In the genomic region with DNA sequence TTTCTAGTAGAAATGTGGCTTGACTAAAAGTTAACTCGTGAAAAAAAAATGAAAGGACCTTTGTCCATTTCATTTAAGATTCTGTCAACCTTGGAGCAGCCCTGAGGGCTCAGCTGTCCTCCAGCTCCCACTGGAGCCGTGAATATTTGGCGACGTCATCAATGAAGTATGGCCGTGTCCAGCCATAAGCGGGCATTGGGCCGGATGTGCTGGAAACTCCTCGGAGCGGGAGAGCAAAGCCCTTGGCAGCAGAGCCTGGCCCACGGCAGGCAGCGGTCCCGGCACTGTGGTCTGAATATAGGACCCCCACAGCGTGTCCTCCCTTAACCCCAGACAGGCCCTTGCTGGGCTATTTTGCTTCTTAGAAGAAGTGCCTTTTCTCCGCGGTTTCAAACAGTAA, we compare ENCODE assay signal across 20 cellular contexts. TPM values are rescaled to one million over a fixed set of nuclear protein-coding genes. Genes with fewer than 3 reads are reported as not detected.
DNase-seq lines count a peak whose midpoint lies in the region; ATAC-seq and TF ChIP-seq lines count a peak whose summit lies in the region.
"Had no signal": no experiment of that assay in that cellular context is flagged by ENCODE, and none has a peak within 500 bp of the region (broad histone marks: within the 10 kb centered on the region; RNA-seq: fewer than 3 reads in every experiment).

No MANE protein-coding gene starts in this region.

- no peaks in the 10 kb centered on the region for H3K9me3 Mint-ChIP-seq in nephron progenitor cell
- H3K9me3 Mint-ChIP-seq: activated B cell treated with CpG ODN at 0.5 μM for 24 hours; activated T-helper 17 cell treated with anti-CD3 and anti-CD28 coated beads, Interleukin-2, amount 50 U/mL, for 72 hours; stimulated activated naive CD8-positive, alpha-beta T cell treated with anti-CD3 and anti-CD28 coated beads, Interleukin-15, Interleukin-2, amounts not matched to agents 100 ng/mL and 50 ng/mL, for 24 hours had no signal

- H3K4me1 Mint-ChIP-seq in nephron progenitor cell: peaks cover 6% of the 10 kb centered on the region
- H3K4me1 Mint-ChIP-seq: activated B cell treated with CpG ODN at 0.5 μM for 24 hours; activated T-helper 17 cell treated with anti-CD3 and anti-CD28 coated beads, Interleukin-2, amount 50 U/mL, for 72 hours had no signal

- DNase-seq in AG08396 (ENCODE audit: low spot score) (peak; percentile 68), SK-MEL-5 (ENCODE audit: low read depth, low spot score) (peak; percentile 15), cardiac septum (ENCODE audit: low spot score) (peak; percentile 72), nephron progenitor cell (peak; percentile 8), NCI-H69 (lab: John Stamatoyannopoulos, UW) (no peak), NAMALWA (ENCODE audit: low spot score) (no peak), NCI-H226 (no peak)
- DNase-seq: activated B cell treated with CpG ODN at 0.5 μM for 24 hours; activated CD8-positive, alpha-beta memory T cell treated with anti-CD3 and anti-CD28 coated beads for 24 hours; glutamatergic neuron; KBM-7; NCI-H1436; SHP77 treated with DMSO at 0.1 percent for 48 hours; stimulated activated CD4-positive, alpha-beta T cell treated with anti-CD3 and anti-CD28 coated beads, Interleukin-12 subunit alpha, Interleukin-12 subunit beta, amount 100 ng/mL, for 4 hours had no signal

- H3K36me3 Mint-ChIP-seq in nephron progenitor cell (ENCODE audit: low read depth): no peaks in the 10 kb centered on the region

- H3K27me3 Mint-ChIP-seq in nephron progenitor cell (ENCODE audit: low read depth, poor library complexity): peaks cover 26% of the 10 kb centered on the region
- H3K27me3 Mint-ChIP-seq: activated B cell treated with CpG ODN at 0.5 μM for 24 hours; activated T-helper 17 cell treated with anti-CD3 and anti-CD28 coated beads, Interleukin-2, amount 50 U/mL, for 72 hours; stimulated activated naive CD8-positive, alpha-beta T cell treated with anti-CD3 and anti-CD28 coated beads, Interleukin-15, Interleukin-2, amounts not matched to agents 100 ng/mL and 50 ng/mL, for 24 hours had no signal

- no peak overlapping the region for H3K4me3 Mint-ChIP-seq in nephron progenitor cell
- H3K4me3 Mint-ChIP-seq: activated B cell treated with CpG ODN at 0.5 μM for 24 hours; activated T-helper 17 cell treated with anti-CD3 and anti-CD28 coated beads, Interleukin-2, amount 50 U/mL, for 72 hours; stimulated activated naive CD8-positive, alpha-beta T cell treated with anti-CD3 and anti-CD28 coated beads, Interleukin-15, Interleukin-2, amounts not matched to agents 100 ng/mL and 50 ng/mL, for 24 hours; T-helper 17 cell had no signal

- in situ Hi-C loops in SK-MEL-5 (cut with HindIII; ENCODE audit: low pct_unique_long_range_greater_than_20kb, low sequenced_read_pairs): no loop called here

- no peak overlapping the region for H3K27ac Mint-ChIP-seq in nephron progenitor cell
- H3K27ac Mint-ChIP-seq: activated B cell treated with CpG ODN at 0.5 μM for 24 hours; activated T-helper 17 cell treated with anti-CD3 and anti-CD28 coated beads, Interleukin-2, amount 50 U/mL, for 72 hours; stimulated activated naive CD8-positive, alpha-beta T cell treated with anti-CD3 and anti-CD28 coated beads, Interleukin-15, Interleukin-2, amounts not matched to agents 100 ng/mL and 50 ng/mL, for 24 hours; T-helper 17 cell had no signal

- no peak for TF ChIP-seq CTCF in nephron progenitor cell (IDR thresholded peaks at IDR 0.05)

- ATAC-seq in HG02642 (IDR thresholded peaks at IDR 0.05; ENCODE audit: poor library complexity, unreplicated experiment): no peak
- ATAC-seq: activated T-helper 17 cell treated with anti-CD3 and anti-CD28 coated beads, Interleukin-2, amount 50 U/mL, for 72 hours; GM12878; pancreas; T-helper 17 cell had no signal

- intact Hi-C loops in cardiac septum (cut with DNase I): no loop called here

RNA-seq across cellular contexts. Expression of a gene that starts 50.0 kb away (rescaled TPM):
- 0.03 TPM in 1 of 2 replicates, not detected in the other for total RNA-seq in SK-MEL-5 (2014; rRNA removed; shearing (Covaris generic))
- polyA plus RNA-seq in SK-MEL-5 (2015; cell fraction: cytosol; rRNA removed): 0.04 TPM in 1 of 2 replicates, not detected in the other
- 0.41 and 0.95 TPM in 2 replicates for polyA plus RNA-seq in SK-MEL-5 (2015; cell fraction: nucleus; rRNA removed)
- 1.5 TPM for total RNA-seq in cardiac septum
- total RNA-seq: GM12878 had no signal

Comparison
In these comparisons a context has a peak if more than half of its experiments do, and no peak if none do; other contexts are left out.
1. DNase-seq: peak in AG08396 (single experiment), SK-MEL-5 (single experiment), cardiac septum (single experiment) and nephron progenitor cell (single experiment); none in NCI-H69 (single experiment), NAMALWA (single experiment) and NCI-H226 (single experiment).